8 cellular contexts compared by ENCODE assay signal in genomic region chr10:119253433-119254174, GRCh38. TPM values are rescaled to one million over a fixed set of nuclear protein-coding genes. Genes with fewer than 3 reads are reported as not detected.
DNase-seq lines count a peak whose midpoint lies in the region; ATAC-seq, FAIRE-seq and TF ChIP-seq lines count a peak whose summit lies in the region.

No MANE protein-coding gene starts in this region.

- TF ChIP-seq CTCF in AG04449 (IDR thresholded peaks at IDR 0.05; ENCODE audit: insufficient read depth, low read length, missing control alignments) = peak; percentile 22
- no peak for TF ChIP-seq CTCF in GM12878 (IDR thresholded peaks at IDR 0.05 in 2 of 3, conservative IDR thresholded peaks at IDR 0.05 in 1 of 3; ENCODE audit: control insufficient read depth in 2 of 3, extremely low read depth in 1 of 3, insufficient read depth in 1 of 3, low read depth in 3 of 3, low read length in 3 of 3)

- no peaks in the 10 kb centered on the region for H4K20me1 ChIP-seq in GM12878 (ENCODE audit: control insufficient read depth, insufficient read depth)
- 0 out of 2 replicates have a peak, but pooled peaks cover 4% of the 10 kb centered on the region for H4K20me1 ChIP-seq in Karpas-422 (ENCODE audit: insufficient read depth, low read depth, low read length)

- BruUV-seq in GM12878 (replicated peaks; lab: Mats Ljungman, UMichigan) = no TSS peak

- in situ Hi-C loops in GM12878 (cut with MboI) = no loop called here

- H3K36me3 ChIP-seq in GM12878 (ENCODE audit: control insufficient read depth in 2 of 2, insufficient read depth in 2 of 2, low read length in 1 of 2) = no peaks in the 10 kb centered on the region
- no peaks in the 10 kb centered on the region for H3K36me3 ChIP-seq in Karpas-422 (ENCODE audit: insufficient read depth, low read length)
- no peaks in the 10 kb centered on the region for H3K36me3 ChIP-seq in effector memory CD4-positive, alpha-beta T cell (ENCODE audit: control insufficient read depth, insufficient read depth, low read length)

- no peak for FAIRE-seq in GM12878 (lab: Jason Lieb, UNC)

- no peaks in the 10 kb centered on the region for H3K9me2 ChIP-seq in Karpas-422 (replicated peaks; ENCODE audit: insufficient read depth, low read length)

- H3K27me3 ChIP-seq in GM12878 (replicated peaks in 1 of 2; ENCODE audit: control insufficient read depth in 2 of 2, insufficient read depth in 2 of 2, low read length in 1 of 2) (no peaks in the 10 kb centered on the region), Karpas-422 (ENCODE audit: low read length) (no peaks in the 10 kb centered on the region)
- H3K27me3 ChIP-seq in effector memory CD4-positive, alpha-beta T cell (replicated peaks; ENCODE audit: control insufficient read depth, insufficient read depth, low read length, poor library complexity, severe bottlenecking) = no peaks in the 10 kb centered on the region

- CTCF ChIA-PET in AG04449 (lab: Yijun Ruan, JAX) (interaction anchor here (0.8 to 4.9 kb wide), 6 partner anchors 10 to 163 kb away, joined by 3 to 24 read pairs (median 8); partner anchors contain the start of gene GRK5), GM12878 (lab: Yijun Ruan, JAX) (no interaction called here)

- no peak overlapping the region for H3K4me3 ChIP-seq in AG04449 (ENCODE audit: low read depth, low read length)
- H3K4me3 ChIP-seq in GM12878 = no peak overlapping the region
- no peak overlapping the region for H3K4me3 ChIP-seq in Karpas-422 (ENCODE audit: low read length)
- H3K4me3 ChIP-seq in effector memory CD4-positive, alpha-beta T cell (ENCODE audit: insufficient read depth, low read depth, low read length, poor library complexity, severe bottlenecking) = no peak overlapping the region

- POLR2A ChIA-PET in AG04449 (lab: Yijun Ruan, JAX) = interaction anchor here (0.6 to 1.3 kb wide), 5 partner anchors 42 to 148 kb away, joined by 3 to 5 read pairs (median 3); partner anchors contain the start of gene GRK5
- POLR2A ChIA-PET in GM12878 (lab: Charles Lee) = interaction anchor here (0.5 kb wide), 1 partner anchor 89 kb away, joined by 3 read pairs; no protein-coding TSS in a partner anchor

- DNase-seq in AG04449 (ENCODE audit: low read depth, low spot score) (peak; percentile 67), GM12878 (ENCODE audit: low read depth, low spot score) (no peak), kidney glomerular epithelial cell (lab: John Stamatoyannopoulos, UW) (peak; percentile 76), Karpas-422 (no peak), NCI-H2081 (lab: John Stamatoyannopoulos, UW) (no peak)
- DNase-seq in stimulated activated CD4-positive, alpha-beta T cell treated with anti-CD3 and anti-CD28 coated beads, Interleukin-12 subunit alpha, Interleukin-12 subunit beta, amount 100 ng/mL, for 48 hours (ENCODE audit: low read depth in 2 of 3, low spot score in 1 of 3) = peak; percentile 43 to 62 (median 59)
- DNase-seq in effector memory CD4-positive, alpha-beta T cell = no peak

- H3K27ac ChIP-seq in GM12878 (ENCODE audit: control insufficient read depth, insufficient read depth) (no peak overlapping the region), Karpas-422 (ENCODE audit: low read length) (no peak overlapping the region)
- no peak overlapping the region for H3K27ac ChIP-seq in effector memory CD4-positive, alpha-beta T cell (ENCODE audit: insufficient read depth, low read length, poor library complexity, severe bottlenecking)

- no peak for TF ChIP-seq EP300 in Ishikawa (IDR thresholded peaks at IDR 0.05; ENCODE audit: borderline replicate concordance)
- no peak for TF ChIP-seq EP300 in GM12878 (IDR thresholded peaks at IDR 0.05; ENCODE audit: borderline replicate concordance in 1 of 2, control insufficient read depth in 1 of 2, low read depth in 2 of 2, low read length in 2 of 2)

- SMC1A ChIA-PET in GM12878 (lab: Charles Lee; ENCODE audit: uncharacterized antibody, unreplicated experiment) = interaction anchor here (0.6 to 1.1 kb wide), 2 partner anchors 14 to 404 kb away, joined by 3 to 5 read pairs; no protein-coding TSS in a partner anchor

- H3K79me2 ChIP-seq in GM12878 (ENCODE audit: control insufficient read depth, insufficient read depth, low read length) (no peaks in the 10 kb centered on the region), Karpas-422 (ENCODE audit: low read length) (no peaks in the 10 kb centered on the region)

- no peak for TF ChIP-seq RAD21 in Ishikawa (IDR thresholded peaks at IDR 0.05; ENCODE audit: low read depth)
- no peak for TF ChIP-seq RAD21 in GM12878 (IDR thresholded peaks at IDR 0.05; ENCODE audit: insufficient read depth, low read depth, low read length)

- no peaks in the 10 kb centered on the region for H3K4me1 ChIP-seq in GM12878 (ENCODE audit: control insufficient read depth, insufficient read depth, low read length)
- no peaks in the 10 kb centered on the region for H3K4me1 ChIP-seq in Karpas-422 (ENCODE audit: low read length)
- no peaks in the 10 kb centered on the region for H3K4me1 ChIP-seq in effector memory CD4-positive, alpha-beta T cell (ENCODE audit: control insufficient read depth, insufficient read depth, low read length, poor library complexity, severe bottlenecking)

- ATAC-seq in GM12878 = no peak

- H3K9ac ChIP-seq in GM12878 (ENCODE audit: control insufficient read depth, insufficient read depth, low read length) (no peak overlapping the region), Karpas-422 (ENCODE audit: low read length) (no peak overlapping the region)

- H2AFZ ChIP-seq in GM12878 (ENCODE audit: control insufficient read depth, low read depth, low read length) (no peak overlapping the region), Karpas-422 (ENCODE audit: low read length) (no peak overlapping the region)

- no peak for TF ChIP-seq POLR2A in GM12878 (IDR thresholded peaks at IDR 0.05; ENCODE audit: low read depth, low read length)

- RAD21 ChIA-PET in GM12878 (lab: Charles Lee; ENCODE audit: unreplicated experiment) = interaction anchor here (1.3 kb wide), 1 partner anchor 54 kb away, joined by 3 read pairs; no protein-coding TSS in a partner anchor

- no peaks in the 10 kb centered on the region for H3K9me3 ChIP-seq in GM12878 (replicated peaks; ENCODE audit: control insufficient read depth, insufficient read depth, low read length)
- H3K9me3 ChIP-seq in Karpas-422 (ENCODE audit: low read length) = no peaks in the 10 kb centered on the region
- no peaks in the 10 kb centered on the region for H3K9me3 ChIP-seq in effector memory CD4-positive, alpha-beta T cell (ENCODE audit: control insufficient read depth, low read length)

- intact Hi-C loops in GM12878 (cut with micrococcal nuclease; ENCODE audit: unreplicated experiment) = no loop called here

- no peak overlapping the region for H3K4me2 ChIP-seq in GM12878 (ENCODE audit: control insufficient read depth, insufficient read depth)
- no peak overlapping the region for H3K4me2 ChIP-seq in Karpas-422 (ENCODE audit: low read depth, low read length, poor library complexity, severe bottlenecking)

- WGBS in GM12878 (ENCODE audit: insufficient coverage, insufficient replicate concordance, low lambda C conversion rate, missing lambda C conversion rate) = 91% methylated on average over 16 of the region's 16 CpGs

TF ChIP-seq in Ishikawa, 13 proteins besides CTCF, POLR2A, EP300 and RAD21:
- TF ChIP-seq TCF12 (IDR thresholded peaks at IDR 0.05; ENCODE audit: low read depth) (no peak), ZBTB7A (IDR thresholded peaks at IDR 0.05; ENCODE audit: low read depth) (0 out of 2 replicates have a peak, but pooled peaks have one; percentile 16)
TF ChIP-seq in Ishikawa: peak in this region for 1.

TF ChIP-seq in GM12878, 131 proteins besides CTCF, POLR2A, EP300 and RAD21:
- peak; percentile 29; the same call in 1 of the 2 replicates for TF ChIP-seq RUNX3 (IDR thresholded peaks at IDR 0.05; ENCODE audit: low read length)
- TF ChIP-seq RBBP5 (conservative IDR thresholded peaks at IDR 0.05) = no peak

RNA-seq across cellular contexts. Expression of gene GRK5, which starts 46.2 kb away (rescaled TPM):
- total RNA-seq in GM12878 (2013; cell fraction: nucleolus; rRNA removed) = 11.5 and 12.2 TPM in 2 replicates
- total RNA-seq in GM12878 (2014; rRNA removed) = 15.3 and 15.6 TPM in 2 replicates
- 13.4 and 14.1 TPM in 2 replicates for total RNA-seq in GM12878 (2014; rRNA removed; fragmentation: Illumina TruSeq; extraction: Trizol)
- total RNA-seq in GM12878 (2021) = 20.7 and 21.4 TPM in 2 replicates
- 7.6 TPM for polyA plus RNA-seq in GM12878 (2011; ENCODE audit: low read depth)
- 2.8 and 4.0 TPM in 2 replicates for polyA plus RNA-seq in GM12878 (2011; rRNA removed)
- 3.7 and 3.9 TPM in 2 replicates for polyA plus RNA-seq in GM12878 (2011; cell fraction: cytosol; rRNA removed)
- polyA plus RNA-seq in GM12878 (2011; cell fraction: nucleus; rRNA removed) = 7.0 and 7.8 TPM in 2 replicates
- polyA plus RNA-seq in GM12878 (2012) = 13.7 and 16.7 TPM in 2 replicates
- polyA plus RNA-seq in GM12878 (2014; fragmentation: Illumina TruSeq; extraction: Trizol) = 21.3 and 22.1 TPM in 2 replicates
- polyA plus RNA-seq in GM12878 (2014; fragmentation: Nextera tagmentation; extraction: Ambion mirVana) = under 1 TPM; 0.11 to 0.86 TPM
- 13.4 and 13.9 TPM in 2 replicates for polyA plus RNA-seq in GM12878 (2014; rRNA removed)
- polyA plus RNA-seq in GM12878 (2016; fragmentation: Nextera tagmentation; extraction: Ambion mirVana) = 1 to 10 TPM; 5.7 to 6.7 TPM
- 2.6 and 3.5 TPM in 2 replicates for polyA minus RNA-seq in GM12878 (2011; rRNA and poly(A)+ RNA removed)
- 1.3 and 1.9 TPM in 2 replicates for polyA minus RNA-seq in GM12878 (2011; cell fraction: cytosol; rRNA and poly(A)+ RNA removed)
- 2.4 and 3.3 TPM in 2 replicates for polyA minus RNA-seq in GM12878 (2011; cell fraction: nucleus; rRNA and poly(A)+ RNA removed)
- total RNA-seq in Karpas-422 (2014; rRNA removed; shearing (Covaris generic); ENCODE audit: low replicate concordance) = 4.5 and 5.0 TPM in 2 replicates

Comparison
In these comparisons a context has a peak if more than half of its experiments do, and no peak if none do; other contexts are left out.
1. DNase-seq: peak in AG04449 (single experiment), kidney glomerular epithelial cell (single experiment) and stimulated activated CD4-positive, alpha-beta T cell treated with anti-CD3 and anti-CD28 coated beads, Interleukin-12 subunit alpha, Interleukin-12 subunit beta, amount 100 ng/mL, for 48 hours (3 of 3); none in GM12878 (single experiment), Karpas-422 (single experiment), NCI-H2081 (0 of 2) and effector memory CD4-positive, alpha-beta T cell (0 of 3).